In genomic region chr5:75020016-75020656, GRCh38 we compare ENCODE assay signal across 29 cellular contexts. TPM values are rescaled to one million over a fixed set of nuclear protein-coding genes. Genes with fewer than 3 reads are reported as not detected.
DNase-seq lines count a peak whose midpoint lies in the region; ATAC-seq and TF ChIP-seq lines count a peak whose summit lies in the region.
"Had no signal": no experiment of that assay in that cellular context is flagged by ENCODE, and none has a peak within 500 bp of the region (broad histone marks: within the 10 kb centered on the region; RNA-seq: fewer than 3 reads in every experiment).

No MANE protein-coding gene starts in this region.

- peaks cover 20 to 35% (median 26%) of the 10 kb centered on the region in 4 donors for H3K4me1 Mint-ChIP-seq in CD4-positive, CD25-positive, alpha-beta regulatory T cell
- H3K4me1 Mint-ChIP-seq in mesothelial cell of epicardium, result peaks cover 4% of the 10 kb centered on the region

- TF ChIP-seq CTCF in colonic mucosa (IDR thresholded peaks at IDR 0.05), result no peak
- TF ChIP-seq CTCF in mesothelial cell of epicardium (IDR thresholded peaks at IDR 0.05; ENCODE audit: unreplicated experiment), result no peak

- H4K8ac ChIP-seq in neuronal stem cell (ENCODE audit: low read depth, low read length), result no peak overlapping the region

- no peak overlapping the region for H3K4ac ChIP-seq in neuronal stem cell (ENCODE audit: low read length)

- H3K27me3 ChIP-seq in CD4-positive, CD25-positive, alpha-beta regulatory T cell (ENCODE audit: control insufficient read depth, insufficient read depth, low read length), result no peaks in the 10 kb centered on the region
- H3K27me3 ChIP-seq in colonic mucosa (no peaks in the 10 kb centered on the region), neuronal stem cell (ENCODE audit: control insufficient read depth in 3 of 3, insufficient read depth in 3 of 3, low read depth in 1 of 3, low read length in 3 of 3) (no peaks in the 10 kb centered on the region)
- H3K27me3 ChIP-seq: dorsolateral prefrontal cortex, esophagus squamous epithelium, foreskin keratinocyte, ovary, Peyer's patch had no signal

- peaks cover 14% of the 10 kb centered on the region for H3K4me1 ChIP-seq in CD4-positive, CD25-positive, alpha-beta regulatory T cell (ENCODE audit: control insufficient read depth, insufficient read depth, low read length, poor library complexity, severe bottlenecking)
- H3K4me1 ChIP-seq in colonic mucosa (no peaks in the 10 kb centered on the region), neuronal stem cell (ENCODE audit: control insufficient read depth in 2 of 2, insufficient read depth in 1 of 2, low read depth in 1 of 2, low read length in 2 of 2) (peaks cover 0 to 1% of the 10 kb centered on the region in 2 donors)
- H3K4me1 ChIP-seq: esophagus squamous epithelium, foreskin keratinocyte, lower lobe of right lung, Peyer's patch had no signal

- peak; percentile 15; the same call in 1 of the 2 replicates for TF ChIP-seq EP300 in Ishikawa (IDR thresholded peaks at IDR 0.05; ENCODE audit: borderline replicate concordance)

- H2BK5ac ChIP-seq in neuronal stem cell (ENCODE audit: low read length), result no peak overlapping the region

- no peaks in the 10 kb centered on the region for H3K9me3 Mint-ChIP-seq in CD4-positive, CD25-positive, alpha-beta regulatory T cell
- H3K9me3 Mint-ChIP-seq in mesothelial cell of epicardium, result peaks cover 8% of the 10 kb centered on the region
- H3K9me3 Mint-ChIP-seq: activated naive CD4-positive, alpha-beta T cell treated with anti-CD3 and anti-CD28 coated beads for 36 hours; CD8-positive, alpha-beta memory T cell; central memory CD8-positive, alpha-beta T cell; H9 had no signal

- ATAC-seq in CD4-positive, CD25-positive, alpha-beta regulatory T cell (ENCODE audit: low read depth in 2 of 2), result no peak
- no peak for ATAC-seq in HG03442 (IDR thresholded peaks at IDR 0.05; ENCODE audit: unreplicated experiment)
- no peak for ATAC-seq in GM21786 (IDR thresholded peaks at IDR 0.05; ENCODE audit: unreplicated experiment)
- no peak for ATAC-seq in GM18517 (IDR thresholded peaks at IDR 0.05; ENCODE audit: unreplicated experiment)
- ATAC-seq: activated CD8-positive, alpha-beta T cell treated with anti-CD3 and anti-CD28 coated beads, Interleukin-2, amount 10 ng/mL, durations not matched to agents 7 days and 5 days; foreskin keratinocyte had no signal

- no peaks in the 10 kb centered on the region for H3K36me3 Mint-ChIP-seq in CD4-positive, CD25-positive, alpha-beta regulatory T cell
- no peaks in the 10 kb centered on the region for H3K36me3 Mint-ChIP-seq in mesothelial cell of epicardium

- H2BK120ac ChIP-seq in neuronal stem cell (ENCODE audit: low read depth, low read length), result no peak overlapping the region

- H3K9ac ChIP-seq in colonic mucosa (ENCODE audit: low read depth in 2 of 2, low read length in 2 of 2) (no peak overlapping the region), neuronal stem cell (ENCODE audit: low read depth, low read length, poor library complexity) (no peak overlapping the region)

- H3K27me3 Mint-ChIP-seq in CD4-positive, CD25-positive, alpha-beta regulatory T cell, result no peaks in the 10 kb centered on the region
- no peaks in the 10 kb centered on the region for H3K27me3 Mint-ChIP-seq in mesothelial cell of epicardium (ENCODE audit: low read depth)
- H3K27me3 Mint-ChIP-seq: CD8-positive, alpha-beta memory T cell; central memory CD8-positive, alpha-beta T cell had no signal

- no peak overlapping the region for H3K27ac ChIP-seq in CD4-positive, CD25-positive, alpha-beta regulatory T cell (ENCODE audit: insufficient read depth, low read length, poor library complexity, severe bottlenecking)
- H3K27ac ChIP-seq in colonic mucosa (no peak overlapping the region), neuronal stem cell (replicated peaks; ENCODE audit: low read length) (no peak overlapping the region)
- H3K27ac ChIP-seq: dorsolateral prefrontal cortex, esophagus squamous epithelium, foreskin keratinocyte, lower lobe of right lung, ovary, Peyer's patch had no signal

- H4K91ac ChIP-seq in neuronal stem cell (ENCODE audit: low read depth, low read length, poor library complexity), result no peak overlapping the region

- H2AK5ac ChIP-seq in neuronal stem cell (ENCODE audit: low read depth, low read length), result no peak overlapping the region

- H3K4me2 ChIP-seq in neuronal stem cell (ENCODE audit: insufficient read depth, low read length, poor library complexity, severe bottlenecking), result no peak overlapping the region
- H3K4me2 ChIP-seq: smooth muscle cell had no signal

- no CpG with 5 or more reads among the region's 10 CpGs for WGBS in neuronal stem cell (ENCODE audit: extremely low coverage in 2 of 2, insufficient read length in 2 of 2, insufficient replicate concordance in 1 of 2), 2 donors

- intact Hi-C loops in colonic mucosa (cut with DNase I), result no loop called here

- no peak overlapping the region for H3K4me3 ChIP-seq in CD4-positive, CD25-positive, alpha-beta regulatory T cell (ENCODE audit: low read depth, low read length)
- H3K4me3 ChIP-seq in colonic mucosa (no peak overlapping the region), neuronal stem cell (ENCODE audit: low read length in 2 of 2) (no peak overlapping the region)
- H3K4me3 ChIP-seq: dorsolateral prefrontal cortex, esophagus squamous epithelium, lower lobe of right lung, ovary, Peyer's patch, smooth muscle cell had no signal

- no peaks in the 10 kb centered on the region for H3K36me3 ChIP-seq in CD4-positive, CD25-positive, alpha-beta regulatory T cell (ENCODE audit: control insufficient read depth, insufficient read depth, low read length)
- H3K36me3 ChIP-seq in colonic mucosa (no peaks in the 10 kb centered on the region), neuronal stem cell (replicated peaks in 1 of 2; ENCODE audit: control insufficient read depth in 2 of 2, insufficient read depth in 2 of 2, low read length in 2 of 2) (no peaks in the 10 kb centered on the region)
- H3K36me3 ChIP-seq: esophagus squamous epithelium, lower lobe of right lung, ovary, Peyer's patch had no signal

- H2AFZ ChIP-seq in neuronal stem cell (ENCODE audit: low read length), result no peak overlapping the region

- H3K27ac Mint-ChIP-seq in CD4-positive, CD25-positive, alpha-beta regulatory T cell, result peak overlapping the region in 2 of 3 donors; percentile 32 to 50
- no peak overlapping the region for H3K27ac Mint-ChIP-seq in mesothelial cell of epicardium
- H3K27ac Mint-ChIP-seq: activated CD8-positive, alpha-beta T cell treated with anti-CD3 and anti-CD28 coated beads, Interleukin-2, amount 10 ng/mL, durations not matched to agents 7 days and 5 days; activated naive CD4-positive, alpha-beta T cell treated with anti-CD3 and anti-CD28 coated beads for 36 hours; nephron progenitor cell had no signal

- H3K14ac ChIP-seq in neuronal stem cell (ENCODE audit: low read length), result peak overlapping the region; percentile 94

- no peak overlapping the region for H2BK15ac ChIP-seq in neuronal stem cell (ENCODE audit: low read length)

- H3K18ac ChIP-seq in neuronal stem cell (ENCODE audit: low read length), result no peak overlapping the region

- no peaks in the 10 kb centered on the region for H3K9me3 ChIP-seq in CD4-positive, CD25-positive, alpha-beta regulatory T cell (ENCODE audit: control insufficient read depth in 2 of 2, low read length in 2 of 2)
- H3K9me3 ChIP-seq in colonic mucosa, result no peaks in the 10 kb centered on the region
- no peaks in the 10 kb centered on the region for H3K9me3 ChIP-seq in neuronal stem cell (replicated peaks in 1 of 2; ENCODE audit: control insufficient read depth in 2 of 2, insufficient read depth in 1 of 2, low read depth in 1 of 2, low read length in 2 of 2)
- H3K9me3 ChIP-seq: esophagus squamous epithelium, lower lobe of right lung, ovary, Peyer's patch had no signal

- H2BK12ac ChIP-seq in neuronal stem cell (ENCODE audit: low read length), result no peak overlapping the region

- no peak overlapping the region for H3K23ac ChIP-seq in neuronal stem cell (ENCODE audit: low read depth, low read length, poor library complexity)

- TF ChIP-seq RAD21 in Ishikawa (IDR thresholded peaks at IDR 0.05; ENCODE audit: low read depth), result no peak

- peak overlapping the region in 1 of 4 donors; percentile 40 for H3K4me3 Mint-ChIP-seq in CD4-positive, CD25-positive, alpha-beta regulatory T cell
- H3K4me3 Mint-ChIP-seq in mesothelial cell of epicardium, result no peak overlapping the region
- H3K4me3 Mint-ChIP-seq: activated CD8-positive, alpha-beta T cell treated with anti-CD3 and anti-CD28 coated beads, Interleukin-2, amount 10 ng/mL, durations not matched to agents 7 days and 5 days; activated naive CD4-positive, alpha-beta T cell treated with anti-CD3 and anti-CD28 coated beads for 36 hours; central memory CD8-positive, alpha-beta T cell; H9; nephron progenitor cell had no signal

- no peak for DNase-seq in CD4-positive, CD25-positive, alpha-beta regulatory T cell
- DNase-seq in colonic mucosa (peak; percentile 20), neuronal stem cell (ENCODE audit: low spot score) (no peak), mesothelial cell of epicardium (ENCODE audit: low spot score in 2 of 2, unreplicated experiment in 2 of 2) (no peak)
- DNase-seq: activated CD4-positive, alpha-beta T cell treated with anti-CD3 and anti-CD28 coated beads for 1 hour; activated CD8-positive, alpha-beta T cell treated with anti-CD3 and anti-CD28 coated beads, Interleukin-2, amount 10 ng/mL, durations not matched to agents 7 days and 5 days; activated naive CD4-positive, alpha-beta T cell treated with anti-CD3 and anti-CD28 coated beads for 36 hours; AML-193; CD8-positive, alpha-beta memory T cell; dorsolateral prefrontal cortex; esophagus squamous epithelium; foreskin keratinocyte; H9; kidney glomerular epithelial cell; lower lobe of right lung; NCI-H1105; NCI-H1930; NCI-H524 treated with DMSO at 0.1 percent for 48 hours; nephron progenitor cell; ovary; SHP77 treated with DMSO at 0.1 percent for 48 hours; stimulated activated naive CD4-positive, alpha-beta T cell had no signal

- no peaks in the 10 kb centered on the region for H3K79me1 ChIP-seq in neuronal stem cell (ENCODE audit: low read depth, low read length)

TF ChIP-seq in Ishikawa, 13 proteins besides CTCF, POLR2A, EP300 and RAD21 (continues in another document):
- TF ChIP-seq TEAD4 (IDR thresholded peaks at IDR 0.05) (0 out of 2 replicates have a peak, but pooled peaks have one; percentile 27), ZBTB7A (IDR thresholded peaks at IDR 0.05; ENCODE audit: low read depth) (no peak), TCF12 (IDR thresholded peaks at IDR 0.05; ENCODE audit: low read depth) (0 out of 2 replicates have a peak, but pooled peaks have one; percentile 15), NFIC (IDR thresholded peaks at IDR 0.05) (peak; percentile 72), YY1 (IDR thresholded peaks at IDR 0.05; ENCODE audit: low read depth) (no peak)

RNA-seq across cellular contexts. Expression of gene GCNT4, which starts 32.2 kb away (rescaled TPM):
- total RNA-seq in CD4-positive, CD25-positive, alpha-beta regulatory T cell, result 16.6 TPM
- 10 to 100 TPM in 2 of 4 donors, 1 to 10 TPM in 2; 7.6 to 15.0 (median 10.3) TPM for polyA plus RNA-seq in CD4-positive, CD25-positive, alpha-beta regulatory T cell
- total RNA-seq in colonic mucosa (1 to 10 TPM in 1 of 2 donors, under 1 TPM in 1; 0.25 to 2.7 TPM), mesothelial cell of epicardium (1.7 to 1.9 TPM (median 1.8 TPM) in 3 replicates)
- 0.36 TPM for polyA plus RNA-seq in neuronal stem cell (2013, experiment 1 of 2)
- 0.33 TPM for polyA plus RNA-seq in neuronal stem cell (2013, experiment 2 of 2)
